ENCODE assay signal across 14 cellular contexts in the genomic region with DNA sequence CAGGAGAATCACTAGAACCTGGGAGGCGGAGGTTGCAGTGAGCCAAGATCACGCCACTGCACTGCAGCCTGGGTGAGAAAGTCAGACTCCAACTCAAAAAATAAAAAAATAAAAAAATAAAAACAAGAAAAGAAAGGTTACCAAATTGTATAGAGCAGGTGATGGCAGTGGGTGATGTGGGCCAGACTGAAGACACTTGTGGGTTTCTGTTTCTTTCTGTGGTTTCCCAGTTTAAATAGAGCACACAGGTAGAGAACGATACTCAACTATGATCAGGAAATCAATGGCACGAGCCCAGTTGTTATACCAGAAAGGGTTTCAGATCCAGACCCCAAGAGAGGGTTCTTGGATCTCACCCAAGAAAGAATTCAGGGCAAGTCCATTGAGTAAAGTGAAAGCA. TPM values are rescaled to one million over a fixed set of nuclear protein-coding genes. Genes with fewer than 3 reads are reported as not detected.
DNase-seq lines count a peak whose midpoint lies in the region; ATAC-seq lines count a peak whose summit lies in the region.
"Had no signal": no experiment of that assay in that cellular context is flagged by ENCODE, and none has a peak within 500 bp of the region (broad histone marks: within the 10 kb centered on the region; RNA-seq: fewer than 3 reads in every experiment).

No MANE protein-coding gene starts in this region.

- H3K4me1 Mint-ChIP-seq in activated CD4-positive, alpha-beta T cell treated with anti-CD3 and anti-CD28 coated beads, Interleukin-2, amount 10 ng/mL, durations not matched to agents 24 days and 14 days: peaks cover 4% of the 10 kb centered on the region
- H3K4me1 Mint-ChIP-seq in immature natural killer cell: peaks cover 5 to 19% of the 10 kb centered on the region in 2 donors
- H3K4me1 Mint-ChIP-seq: activated naive CD4-positive, alpha-beta T cell treated with anti-CD3 and anti-CD28 coated beads, Interleukin-2, amount 50 U/mL, for 24 hours had no signal

- peak; percentile 65 for DNase-seq in activated CD4-positive, alpha-beta T cell treated with anti-CD3 and anti-CD28 coated beads, Interleukin-2, amount 10 ng/mL, durations not matched to agents 24 days and 14 days
- DNase-seq in activated CD4-positive, alpha-beta T cell treated with anti-CD3 and anti-CD28 coated beads, Interleukin-2, amount 50 U/mL, for 4 hours: no peak
- DNase-seq in immature natural killer cell: peak in 2 of 3 donors; percentile 26 to 29
- no peak for DNase-seq in NAMALWA (ENCODE audit: low spot score)
- DNase-seq in iPS-NIHi7 (ENCODE audit: extremely low spot score): no peak
- DNase-seq in RKO (ENCODE audit: low spot score): no peak
- DNase-seq: kidney glomerular epithelial cell, NCI-H524 had no signal

- H3K36me3 Mint-ChIP-seq in activated CD4-positive, alpha-beta T cell treated with anti-CD3 and anti-CD28 coated beads, Interleukin-2, amount 10 ng/mL, durations not matched to agents 24 days and 14 days (ENCODE audit: low read depth): no peaks in the 10 kb centered on the region
- H3K36me3 Mint-ChIP-seq in immature natural killer cell: no peaks in the 10 kb centered on the region
- H3K36me3 Mint-ChIP-seq: activated naive CD4-positive, alpha-beta T cell treated with anti-CD3 and anti-CD28 coated beads, Interleukin-2, amount 50 U/mL, for 24 hours had no signal

- no peak overlapping the region for H3K4me3 Mint-ChIP-seq in activated CD4-positive, alpha-beta T cell treated with anti-CD3 and anti-CD28 coated beads, Interleukin-2, amount 10 ng/mL, durations not matched to agents 24 days and 14 days
- H3K4me3 Mint-ChIP-seq in immature natural killer cell: peak overlapping the region in 1 of 5 donors; percentile 8
- H3K4me3 Mint-ChIP-seq: activated naive CD4-positive, alpha-beta T cell treated with anti-CD3 and anti-CD28 coated beads, Interleukin-2, amount 50 U/mL, for 24 hours had no signal

- H3K9me3 Mint-ChIP-seq in activated CD4-positive, alpha-beta T cell treated with anti-CD3 and anti-CD28 coated beads, Interleukin-2, amount 10 ng/mL, durations not matched to agents 24 days and 14 days: no peaks in the 10 kb centered on the region
- H3K9me3 Mint-ChIP-seq in immature natural killer cell: no peaks in the 10 kb centered on the region
- H3K9me3 Mint-ChIP-seq: activated naive CD4-positive, alpha-beta T cell treated with anti-CD3 and anti-CD28 coated beads, Interleukin-2, amount 50 U/mL, for 24 hours had no signal

- intact Hi-C loops in activated CD4-positive, alpha-beta T cell treated with anti-CD3 and anti-CD28 coated beads, Interleukin-2, amount 10 ng/mL, durations not matched to agents 24 days and 14 days (cut with micrococcal nuclease): no loop called here

- peak; percentile 81 for ATAC-seq in GM21423 (IDR thresholded peaks at IDR 0.05; ENCODE audit: unreplicated experiment)
- peak; percentile 88 for ATAC-seq in HG03175 (IDR thresholded peaks at IDR 0.05; ENCODE audit: unreplicated experiment)
- ATAC-seq: A549 had no signal

- peaks cover 36% of the 10 kb centered on the region for H3K27me3 Mint-ChIP-seq in activated CD4-positive, alpha-beta T cell treated with anti-CD3 and anti-CD28 coated beads, Interleukin-2, amount 10 ng/mL, durations not matched to agents 24 days and 14 days
- H3K27me3 Mint-ChIP-seq in immature natural killer cell (ENCODE audit: low read depth in 3 of 3): peaks cover 0 to 5% (median 1%) of the 10 kb centered on the region in 3 donors
- H3K27me3 Mint-ChIP-seq: activated naive CD4-positive, alpha-beta T cell treated with anti-CD3 and anti-CD28 coated beads, Interleukin-2, amount 50 U/mL, for 24 hours had no signal

- H3K27ac Mint-ChIP-seq in activated CD4-positive, alpha-beta T cell treated with anti-CD3 and anti-CD28 coated beads, Interleukin-2, amount 10 ng/mL, durations not matched to agents 24 days and 14 days: no peak overlapping the region
- peak overlapping the region in 3 of 6 donors; percentile 40 to 47 (median 40) for H3K27ac Mint-ChIP-seq in immature natural killer cell
- H3K27ac Mint-ChIP-seq: activated naive CD4-positive, alpha-beta T cell treated with anti-CD3 and anti-CD28 coated beads, Interleukin-2, amount 50 U/mL, for 24 hours had no signal

RNA-seq across cellular contexts. Expression of gene NUBP1, which starts 32.6 kb away (rescaled TPM):
- 38.6 and 39.5 TPM in 2 replicates for total RNA-seq in activated CD4-positive, alpha-beta T cell treated with anti-CD3 and anti-CD28 coated beads, Interleukin-2, amount 10 ng/mL, durations not matched to agents 24 days and 14 days
- 10 to 100 TPM; 19.7 to 29.4 (median 21.0) TPM for polyA plus RNA-seq in immature natural killer cell

RNA-seq across cellular contexts. Expression of gene TVP23A, which starts 42.3 kb away (rescaled TPM):
- total RNA-seq in activated CD4-positive, alpha-beta T cell treated with anti-CD3 and anti-CD28 coated beads, Interleukin-2, amount 10 ng/mL, durations not matched to agents 24 days and 14 days: not detected in 2 replicates
- under 1 TPM; 0.09 to 0.46 (median 0.14) TPM for polyA plus RNA-seq in immature natural killer cell
- total RNA-seq: HT1080; T-helper 2 cell treated with Interferon-gamma antibody and Interleukin-4, amounts not matched to agents 100 ng/mL and 5 ng/mL, for 36 hours had no signal

Comparison
In these comparisons a context has a peak if more than half of its experiments do, and no peak if none do; other contexts are left out.
1. DNase-seq: peak in activated CD4-positive, alpha-beta T cell treated with anti-CD3 and anti-CD28 coated beads, Interleukin-2, amount 10 ng/mL, durations not matched to agents 24 days and 14 days (single experiment) and immature natural killer cell (2 of 3); none in activated CD4-positive, alpha-beta T cell treated with anti-CD3 and anti-CD28 coated beads, Interleukin-2, amount 50 U/mL, for 4 hours (0 of 2), NAMALWA (single experiment), iPS-NIHi7 (single experiment) and RKO (single experiment).